ENCODE assay signal across 8 cellular contexts in the genomic region with DNA sequence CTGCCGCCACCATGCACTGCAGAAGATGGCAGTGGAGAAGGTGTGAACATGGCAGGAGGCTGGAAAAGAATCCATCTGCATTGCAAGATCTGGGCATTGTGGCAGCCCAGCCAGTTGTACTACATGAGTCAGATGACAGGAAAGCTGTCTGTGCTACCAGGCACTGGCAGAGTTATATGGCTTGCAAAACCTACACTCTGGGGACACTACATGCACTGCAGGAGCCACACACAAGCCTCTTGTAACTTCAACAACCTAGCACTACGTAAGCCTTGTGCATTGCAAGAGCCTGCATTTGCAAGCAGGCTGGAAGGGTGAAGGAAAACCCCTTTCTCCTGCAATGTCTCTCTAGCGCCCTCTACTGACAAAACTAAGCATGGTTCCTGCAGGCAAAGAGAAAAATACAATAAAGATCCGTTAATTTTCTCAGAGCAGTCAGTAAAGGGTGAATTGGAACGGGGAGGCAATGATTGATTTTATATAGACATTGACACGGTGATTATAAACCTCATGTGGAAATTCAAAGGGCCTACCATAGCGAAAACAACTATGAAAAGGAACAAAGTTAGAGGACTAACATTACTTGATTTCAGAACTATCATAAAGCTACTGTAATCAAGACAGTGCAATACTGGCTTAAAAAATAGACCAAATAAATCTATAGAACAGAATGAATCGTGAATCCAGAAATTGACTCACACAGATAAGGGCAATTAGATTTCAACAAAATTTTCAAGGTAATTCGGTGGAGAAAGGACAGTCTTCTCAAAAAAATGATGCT. TPM values are rescaled to one million over a fixed set of nuclear protein-coding genes. Genes with fewer than 3 reads are reported as not detected.
A peak's percentile ranks its signal among the peaks of the same experiment; 100 is the strongest.
DNase-seq lines count a peak whose midpoint lies in the region; ATAC-seq and TF ChIP-seq lines count a peak whose summit lies in the region.

No MANE protein-coding gene starts in this region.

- H3K4me3 ChIP-seq in coronary artery (no peak overlapping the region), right lobe of liver (no peak overlapping the region)

- no peak overlapping the region for H3K27ac ChIP-seq in coronary artery
- no peak overlapping the region for H3K27ac ChIP-seq in right lobe of liver

- POLR2A ChIA-PET in activated B cell treated with CpG ODN at 0.5 μM for 24 hours (lab: Charles Lee), result interaction anchor here (0.6 kb wide), 1 partner anchor 366 kb away, joined by 3 read pairs; no protein-coding TSS in a partner anchor

- H3K4me1 Mint-ChIP-seq in activated B cell treated with CpG ODN at 0.5 μM for 24 hours, result no peaks in the 10 kb centered on the region
- no peaks in the 10 kb centered on the region for H3K4me1 Mint-ChIP-seq in stimulated activated effector memory CD8-positive, alpha-beta T cell treated with anti-CD3 and anti-CD28 coated beads, Interleukin-12 subunit alpha, Interleukin-12 subunit beta, amount 100 ng/mL, for 72 hours

- no peaks in the 10 kb centered on the region for H3K4me1 ChIP-seq in right lobe of liver

- peak; percentile 93 for TF ChIP-seq CTCF in activated B cell treated with CpG ODN at 0.5 μM for 24 hours (IDR thresholded peaks at IDR 0.05)
- peak; percentile 87 for TF ChIP-seq CTCF in coronary artery (IDR thresholded peaks at IDR 0.05)
- TF ChIP-seq CTCF in right lobe of liver (IDR thresholded peaks at IDR 0.05), result peak; percentile 75 to 98 (median 94)

- H3K27me3 Mint-ChIP-seq in activated B cell treated with CpG ODN at 0.5 μM for 24 hours, result peaks cover 19% of the 10 kb centered on the region

- CTCF ChIA-PET in activated B cell treated with CpG ODN at 0.5 μM for 24 hours (lab: Charles Lee), result interaction anchor here (0.7 to 2.0 kb wide), 10 partner anchors 9 to 767 kb away, joined by 3 to 10 read pairs (median 5); no protein-coding TSS in a partner anchor

- H3K4me3 Mint-ChIP-seq in activated B cell treated with CpG ODN at 0.5 μM for 24 hours, result no peak overlapping the region
- H3K4me3 Mint-ChIP-seq in stimulated activated effector memory CD8-positive, alpha-beta T cell treated with anti-CD3 and anti-CD28 coated beads, Interleukin-12 subunit alpha, Interleukin-12 subunit beta, amount 100 ng/mL, for 72 hours, result no peak overlapping the region

- H3K36me3 ChIP-seq in right lobe of liver, result no peaks in the 10 kb centered on the region

- H3K9me3 Mint-ChIP-seq in activated B cell treated with CpG ODN at 0.5 μM for 24 hours, result no peaks in the 10 kb centered on the region
- no peaks in the 10 kb centered on the region for H3K9me3 Mint-ChIP-seq in stimulated activated effector memory CD8-positive, alpha-beta T cell treated with anti-CD3 and anti-CD28 coated beads, Interleukin-12 subunit alpha, Interleukin-12 subunit beta, amount 100 ng/mL, for 72 hours

- no peak for TF ChIP-seq POLR2A in right lobe of liver (IDR thresholded peaks at IDR 0.05)

- 7% methylated on average over 8 of the region's 9 CpGs for WGBS in right lobe of liver (ENCODE audit: insufficient coverage, low coverage, low lambda C conversion rate, missing lambda C conversion rate)

- H3K36me3 Mint-ChIP-seq in activated B cell treated with CpG ODN at 0.5 μM for 24 hours (ENCODE audit: low read depth), result no peaks in the 10 kb centered on the region
- no peaks in the 10 kb centered on the region for H3K36me3 Mint-ChIP-seq in stimulated activated effector memory CD8-positive, alpha-beta T cell treated with anti-CD3 and anti-CD28 coated beads, Interleukin-12 subunit alpha, Interleukin-12 subunit beta, amount 100 ng/mL, for 72 hours

- no peaks in the 10 kb centered on the region for H3K9me3 ChIP-seq in right lobe of liver

- ATAC-seq in GM18517 (IDR thresholded peaks at IDR 0.05; ENCODE audit: unreplicated experiment), result peak; percentile 81
- peak; percentile 86 for ATAC-seq in HG03039 (IDR thresholded peaks at IDR 0.05; ENCODE audit: unreplicated experiment)
- peak; percentile 85 for ATAC-seq in activated B cell treated with CpG ODN at 0.5 μM for 24 hours (ENCODE audit: low read depth)
- ATAC-seq in right lobe of liver, result peak; percentile 73 to 95 (median 85)
- peak; percentile 80 for ATAC-seq in stimulated activated effector memory CD8-positive, alpha-beta T cell treated with anti-CD3 and anti-CD28 coated beads, Interleukin-12 subunit alpha, Interleukin-12 subunit beta, amount 100 ng/mL, for 72 hours

- H3K27ac Mint-ChIP-seq in activated B cell treated with CpG ODN at 0.5 μM for 24 hours, result no peak overlapping the region
- H3K27ac Mint-ChIP-seq in stimulated activated effector memory CD8-positive, alpha-beta T cell treated with anti-CD3 and anti-CD28 coated beads, Interleukin-12 subunit alpha, Interleukin-12 subunit beta, amount 100 ng/mL, for 72 hours, result no peak overlapping the region

- intact Hi-C loops in activated B cell treated with CpG ODN at 0.5 μM for 24 hours (cut with micrococcal nuclease) (loop anchor here (1.0 to 2.0 kb wide), 4 partner anchors 279 to 767 kb away; no protein-coding TSS in a partner anchor), right lobe of liver (cut with DNase I) (no loop called here)

- DNase-seq in AG20443 (ENCODE audit: low spot score) (peak; percentile 60), NCI-H2196 (lab: John Stamatoyannopoulos, UW; ENCODE audit: unreplicated experiment) (peak; percentile 77), activated B cell treated with CpG ODN at 0.5 μM for 24 hours (no peak), coronary artery (ENCODE audit: low spot score) (peak; percentile 74), right lobe of liver (no peak)
- peak; percentile 40 to 75 for DNase-seq in stimulated activated effector memory CD8-positive, alpha-beta T cell treated with anti-CD3 and anti-CD28 coated beads, Interleukin-12 subunit alpha, Interleukin-12 subunit beta, amount 100 ng/mL, for 72 hours (ENCODE audit: low spot score in 2 of 2)

- H3K27me3 ChIP-seq in right lobe of liver, result no peaks in the 10 kb centered on the region

RNA-seq across cellular contexts. Expression of a gene that starts 26.2 kb away (rescaled TPM):
- not detected in 2 replicates for total RNA-seq in activated B cell treated with CpG ODN at 0.5 μM for 24 hours
- 1 to 10 TPM in 5 of 6 experiments, under 1 TPM in 1; 0.44 to 2.4 (median 1.3) TPM for total RNA-seq in right lobe of liver

Comparison
In these comparisons a context has a peak if more than half of its experiments do, and no peak if none do; other contexts are left out.
1. DNase-seq: peak in AG20443 (single experiment), NCI-H2196 (single experiment), coronary artery (single experiment) and stimulated activated effector memory CD8-positive, alpha-beta T cell treated with anti-CD3 and anti-CD28 coated beads, Interleukin-12 subunit alpha, Interleukin-12 subunit beta, amount 100 ng/mL, for 72 hours (2 of 2); none in activated B cell treated with CpG ODN at 0.5 μM for 24 hours (single experiment) and right lobe of liver (0 of 3).
2. Peak in every context shown above with its lines, with median percentiles within 50 percentile points of each other: ATAC-seq and CTCF ChIP-seq.